ENCODE assay signal across 10 cellular contexts in the genomic region with DNA sequence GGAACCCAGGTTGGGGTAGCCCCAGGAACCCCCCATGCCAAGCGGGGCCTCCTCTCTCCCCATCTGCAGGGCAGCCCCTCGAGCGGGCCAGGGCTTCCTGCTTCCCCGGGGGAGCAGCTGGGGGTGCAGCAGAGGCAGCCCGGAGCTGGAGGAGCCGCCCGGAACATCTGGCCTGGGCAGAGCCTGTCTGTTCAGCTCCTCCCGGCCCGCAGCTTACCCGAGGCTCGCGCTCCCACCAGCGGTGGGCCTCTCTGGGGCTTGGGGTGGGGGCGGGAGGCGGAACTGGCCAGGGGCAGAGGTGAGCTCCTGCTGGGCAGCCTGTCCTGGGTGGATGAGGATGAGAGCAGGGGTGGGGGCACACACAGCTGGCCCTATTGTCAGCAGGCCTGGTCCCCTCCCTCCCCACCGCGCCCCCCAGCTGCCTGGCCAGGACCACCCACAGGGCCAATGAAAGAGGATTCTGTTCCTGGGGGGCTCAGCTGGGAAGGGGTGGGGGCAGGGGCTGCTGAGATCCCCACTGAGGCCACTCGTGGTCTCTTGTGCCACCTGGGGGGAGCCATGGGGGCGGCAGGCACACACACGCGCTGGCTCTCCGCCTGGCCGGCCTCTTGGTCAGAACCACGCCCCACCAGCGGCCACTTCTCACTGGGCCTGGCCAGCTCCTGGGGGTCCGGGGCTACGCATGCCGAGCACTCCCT. TPM values are rescaled to one million over a fixed set of nuclear protein-coding genes. Genes with fewer than 3 reads are reported as not detected.
DNase-seq lines count a peak whose midpoint lies in the region; ATAC-seq, FAIRE-seq and TF ChIP-seq lines count a peak whose summit lies in the region.
"Had no signal": no experiment of that assay in that cellular context is flagged by ENCODE, and none has a peak within 500 bp of the region (broad histone marks: within the 10 kb centered on the region; RNA-seq: fewer than 3 reads in every experiment).

No MANE protein-coding gene starts in this region.

- H3K9me3 ChIP-seq in neural progenitor cell (ENCODE audit: low read depth) (no peaks in the 10 kb centered on the region), small intestine (ENCODE audit: control insufficient read depth, low read depth) (no peaks in the 10 kb centered on the region)

- 25 to 33% (median 25%) methylated on average over 24 to 28 of the region's 28 CpGs for WGBS in small intestine, 3 donors

- TF ChIP-seq CTCF in neural progenitor cell (IDR thresholded peaks at IDR 0.05) = peak; percentile 35

- H3K4me3 ChIP-seq in neural progenitor cell (no peak overlapping the region), small intestine (ENCODE audit: low read depth in 1 of 2, low read length in 2 of 2) (no peak overlapping the region)

- peaks cover 11% of the 10 kb centered on the region for H3F3A ChIP-seq in neural progenitor cell (ENCODE audit: low read depth)

- H3K36me3 Mint-ChIP-seq in neural progenitor cell = no peaks in the 10 kb centered on the region
- H3K36me3 Mint-ChIP-seq: natural killer cell treated with Interleukin-12 subunit alpha and Interleukin-12 subunit beta and Interleukin-15 and Interleukin-18, amount 100 ng/mL, for 72 hours had no signal

- H3K4me1 Mint-ChIP-seq in neural progenitor cell = peaks cover 10% of the 10 kb centered on the region

- peaks cover 2% of the 10 kb centered on the region for H3K27me3 Mint-ChIP-seq in neural progenitor cell (ENCODE audit: insufficient read depth, low read depth)

- H3K9ac ChIP-seq in neural progenitor cell = no peak overlapping the region

- no peak overlapping the region for H3K27ac Mint-ChIP-seq in neural progenitor cell
- H3K27ac Mint-ChIP-seq: natural killer cell treated with Interleukin-12 subunit alpha and Interleukin-12 subunit beta and Interleukin-15 and Interleukin-18, amount 100 ng/mL, for 72 hours had no signal

- H4K20me1 ChIP-seq in neural progenitor cell (ENCODE audit: low read depth) = peaks cover 65% of the 10 kb centered on the region

- no peak overlapping the region for H3K4me3 Mint-ChIP-seq in neural progenitor cell
- H3K4me3 Mint-ChIP-seq: natural killer cell treated with Interleukin-12 subunit alpha and Interleukin-12 subunit beta and Interleukin-15 and Interleukin-18, amount 100 ng/mL, for 72 hours had no signal

- no peaks in the 10 kb centered on the region for H3K79me2 ChIP-seq in neural progenitor cell (ENCODE audit: low read depth)

- no peak for ATAC-seq in GM21390 (IDR thresholded peaks at IDR 0.05; ENCODE audit: unreplicated experiment)
- no peak for ATAC-seq in HG02870 (IDR thresholded peaks at IDR 0.05; ENCODE audit: unreplicated experiment)
- ATAC-seq: natural killer cell treated with Interleukin-12 subunit alpha and Interleukin-12 subunit beta and Interleukin-15 and Interleukin-18, amount 100 ng/mL, for 72 hours had no signal

- H3K27me3 ChIP-seq in neural progenitor cell (no peaks in the 10 kb centered on the region), small intestine (ENCODE audit: control insufficient read depth in 2 of 2, insufficient read depth in 2 of 2, low read length in 2 of 2) (peaks cover 0 to 3% of the 10 kb centered on the region in 2 donors)

- DNase-seq in DMS 273 (lab: John Stamatoyannopoulos, UW; ENCODE audit: unreplicated experiment) (peak; percentile 93), NCI-H2196 treated with DMSO at 0.1 percent for 48 hours (lab: John Stamatoyannopoulos, UW; ENCODE audit: unreplicated experiment) (peak; percentile 29), neural progenitor cell (ENCODE audit: low spot score) (peak; percentile 83), germinal center (ENCODE audit: low spot score) (no peak), small intestine (no peak)
- DNase-seq: central memory CD4-positive, alpha-beta T cell had no signal

- FAIRE-seq in small intestine (lab: Jason Lieb, UNC) = no peak

- peak overlapping the region; percentile 63 for H3K4me2 ChIP-seq in neural progenitor cell

- no peaks in the 10 kb centered on the region for H3K9me3 Mint-ChIP-seq in neural progenitor cell
- H3K9me3 Mint-ChIP-seq: natural killer cell treated with Interleukin-12 subunit alpha and Interleukin-12 subunit beta and Interleukin-15 and Interleukin-18, amount 100 ng/mL, for 72 hours had no signal

- H3K4me1 ChIP-seq in neural progenitor cell (peaks cover 35% of the 10 kb centered on the region), small intestine (ENCODE audit: control insufficient read depth in 2 of 2, insufficient read depth in 1 of 2, low read depth in 1 of 2, low read length in 1 of 2) (peaks cover 2 to 6% of the 10 kb centered on the region in 2 donors)

- no peaks in the 10 kb centered on the region for H3K36me3 ChIP-seq in neural progenitor cell
- no peaks in the 10 kb centered on the region for H3K36me3 ChIP-seq in small intestine (ENCODE audit: control insufficient read depth in 2 of 2, insufficient read depth in 2 of 2, low read length in 2 of 2)

- H2AFZ ChIP-seq in neural progenitor cell (replicated peaks) = no peak overlapping the region

- H3K27ac ChIP-seq in cingulate gyrus (ENCODE audit: low read depth, low read length) (peak overlapping the region; percentile 54), neural progenitor cell (no peak overlapping the region), small intestine (ENCODE audit: low read depth in 1 of 2, low read length in 1 of 2) (no peak overlapping the region)

RNA-seq across cellular contexts. Expression of a gene that starts 34.7 kb away (rescaled TPM):
- 3.4 and 26.3 TPM in 2 replicates for total RNA-seq in neural progenitor cell (ENCODE audit: low replicate concordance)
- polyA plus RNA-seq in small intestine = 10 to 100 TPM in 1 of 3 donors, 1 to 10 TPM in 2; 2.2 to 13.4 (median 6.3) TPM

Comparison
In these comparisons a context has a peak if more than half of its experiments do, and no peak if none do; other contexts are left out.
1. DNase-seq: peak in DMS 273 (single experiment), NCI-H2196 treated with DMSO at 0.1 percent for 48 hours (single experiment) and neural progenitor cell (single experiment); none in germinal center (single experiment) and small intestine (single experiment).